In the genomic region with DNA sequence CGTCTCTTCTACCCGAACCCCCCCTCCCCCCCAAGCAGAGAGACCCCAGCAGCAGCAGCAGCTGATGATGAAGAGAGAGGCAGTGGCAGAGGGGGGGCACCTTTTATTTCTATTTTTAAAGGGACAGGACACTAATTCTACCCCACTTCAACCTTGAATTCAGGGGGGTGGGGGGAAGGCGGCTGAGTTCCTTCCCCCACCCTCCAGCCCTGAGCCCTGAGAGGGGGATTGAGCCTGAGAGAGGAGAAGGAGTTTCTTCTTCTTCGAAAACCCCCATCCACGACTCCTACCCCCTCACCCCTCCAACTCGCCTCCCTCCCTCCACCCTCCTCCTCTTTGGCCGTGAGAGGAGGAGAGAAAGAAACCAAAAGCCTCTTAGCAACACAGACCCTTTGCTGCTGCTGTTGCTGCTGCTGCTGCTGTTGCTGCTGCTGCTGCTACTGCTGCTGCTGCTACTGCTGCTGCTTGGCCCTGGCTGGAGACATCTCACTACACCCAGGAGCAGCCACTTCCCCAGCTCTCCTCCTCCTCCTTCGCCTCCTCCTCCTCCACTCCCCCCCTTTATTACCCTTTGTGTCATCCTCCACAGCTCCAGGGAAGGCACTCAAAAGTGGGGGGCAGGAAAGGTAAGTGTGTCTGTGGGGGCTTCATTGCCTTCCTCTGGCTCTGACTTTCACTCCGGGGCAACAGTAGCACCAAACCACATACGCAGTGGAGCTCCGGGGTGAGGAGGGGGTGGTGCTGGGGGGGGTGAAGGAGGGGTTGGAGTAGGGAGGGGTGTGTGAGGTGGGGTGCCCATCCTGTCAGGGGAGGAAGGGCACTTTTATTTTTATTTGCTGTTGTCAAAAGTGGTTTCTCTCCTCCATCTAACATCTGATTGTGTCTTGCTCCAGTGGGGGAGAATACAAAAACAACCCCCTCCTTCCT, we compare ENCODE assay signal across 8 cellular contexts. TPM values are rescaled to one million over a fixed set of nuclear protein-coding genes. Genes with fewer than 3 reads are reported as not detected.
DNase-seq lines count a peak whose midpoint lies in the region; ATAC-seq and TF ChIP-seq lines count a peak whose summit lies in the region.

A gene (plus strand): TSS at position 33 of the 927 bp plus-strand sequence.

- no peaks in the 10 kb centered on the region for H3K9me3 Mint-ChIP-seq in activated naive CD8-positive, alpha-beta T cell treated with anti-CD3 and anti-CD28 coated beads for 36 hours
- no peaks in the 10 kb centered on the region for H3K9me3 Mint-ChIP-seq in progenitor cell of endocrine pancreas (ENCODE audit: low read depth)

- H3K4me2 ChIP-seq in BLaER1 (peak within 1 kb of the TSS; percentile 94), PC-3 (ENCODE audit: low read length) (peak within 1 kb of the TSS; percentile 98)

- peak within 1 kb of the TSS; percentile 87 for H3K9ac ChIP-seq in BLaER1
- H3K9ac ChIP-seq in PC-3 (ENCODE audit: low read length) = peak within 1 kb of the TSS; percentile 91

- peak; percentile 33 for ATAC-seq in GM18873 (IDR thresholded peaks at IDR 0.05; ENCODE audit: low FRiP score, unreplicated experiment)
- peak; percentile 18 for ATAC-seq in HG03108 (IDR thresholded peaks at IDR 0.05; ENCODE audit: unreplicated experiment)
- peak; percentile 10 for ATAC-seq in PC-3

- no peaks in the 10 kb centered on the region for H3K9me3 ChIP-seq in BLaER1
- no peaks in the 10 kb centered on the region for H3K9me3 ChIP-seq in PC-3 (ENCODE audit: low read length)

- H4K20me1 ChIP-seq in BLaER1 (peaks cover 56% of the 10 kb centered on the region), PC-3 (ENCODE audit: low read length) (peaks cover 33% of the 10 kb centered on the region)

- H3F3A ChIP-seq in PC-3 (ENCODE audit: low read length, unreplicated experiment) = no peaks in the 10 kb centered on the region

- peak within 1 kb of the TSS; percentile 87 for H2AFZ ChIP-seq in PC-3 (ENCODE audit: low read length)

- H3K4me1 ChIP-seq in BLaER1 (peaks cover 41% of the 10 kb centered on the region), PC-3 (ENCODE audit: insufficient read depth, low read length) (peaks cover 25% of the 10 kb centered on the region; the same call in 1 of the 2 replicates)

- DNase-seq in PC-3 (no peak), cardiac septum (ENCODE audit: low spot score) (peak; percentile 80), progenitor cell of endocrine pancreas (ENCODE audit: low spot score, unreplicated experiment) (no peak), T1000 (lab: John Stamatoyannopoulos, UW) (no peak)
- DNase-seq in activated naive CD8-positive, alpha-beta T cell treated with anti-CD3 and anti-CD28 coated beads for 36 hours = peak; percentile 59

- peaks cover 3% of the 10 kb centered on the region for H3K36me3 Mint-ChIP-seq in activated naive CD8-positive, alpha-beta T cell treated with anti-CD3 and anti-CD28 coated beads for 36 hours
- H3K36me3 Mint-ChIP-seq in progenitor cell of endocrine pancreas (ENCODE audit: insufficient read depth) = peaks cover 3% of the 10 kb centered on the region

- H3K79me2 ChIP-seq in PC-3 (ENCODE audit: low read length) = peaks cover 86% of the 10 kb centered on the region

- H3K36me3 ChIP-seq in BLaER1 = 0 out of 2 replicates have a peak, but pooled peaks cover under 1% of the 10 kb centered on the region
- H3K36me3 ChIP-seq in PC-3 (ENCODE audit: low read depth, low read length) = no peaks in the 10 kb centered on the region

- H3K27ac ChIP-seq in BLaER1 (peak within 1 kb of the TSS; percentile 90), PC-3 (ENCODE audit: low read length) (peak within 1 kb of the TSS; percentile 59)

- H3K4me3 Mint-ChIP-seq in activated naive CD8-positive, alpha-beta T cell treated with anti-CD3 and anti-CD28 coated beads for 36 hours = peak within 1 kb of the TSS; percentile 100
- H3K4me3 Mint-ChIP-seq in progenitor cell of endocrine pancreas (ENCODE audit: low read depth) = peak within 1 kb of the TSS; percentile 99

- no peaks in the 10 kb centered on the region for H3K9me2 ChIP-seq in PC-3 (replicated peaks; ENCODE audit: low read length)

- intact Hi-C loops in PC-3 (cut with micrococcal nuclease) (loop anchor here (5.0 kb wide), 2 partner anchors 174 to 626 kb away; a partner anchor contains a TSS), cardiac septum (cut with DNase I) (no loop called here)

- no peaks in the 10 kb centered on the region for H3K27me3 Mint-ChIP-seq in activated naive CD8-positive, alpha-beta T cell treated with anti-CD3 and anti-CD28 coated beads for 36 hours
- no peaks in the 10 kb centered on the region for H3K27me3 Mint-ChIP-seq in progenitor cell of endocrine pancreas

- peaks cover 38% of the 10 kb centered on the region for H3K4me1 Mint-ChIP-seq in activated naive CD8-positive, alpha-beta T cell treated with anti-CD3 and anti-CD28 coated beads for 36 hours
- H3K4me1 Mint-ChIP-seq in progenitor cell of endocrine pancreas (ENCODE audit: low read depth) = peaks cover 43% of the 10 kb centered on the region

- H3K4me3 ChIP-seq in BLaER1 = peak within 1 kb of the TSS; percentile 82
- H3K4me3 ChIP-seq in PC-3 (ENCODE audit: low read length) = peak within 1 kb of the TSS; percentile 99

- H3K27ac Mint-ChIP-seq in activated naive CD8-positive, alpha-beta T cell treated with anti-CD3 and anti-CD28 coated beads for 36 hours = peak within 1 kb of the TSS; percentile 96
- H3K27ac Mint-ChIP-seq in progenitor cell of endocrine pancreas = peak within 1 kb of the TSS; percentile 99

- POLR2A ChIA-PET in PC-3 (lab: Charles Lee; ENCODE audit: unreplicated experiment) = interaction anchor here (0.6 to 0.9 kb wide), 11 partner anchors 16 to 1507 kb away, joined by 3 to 21 read pairs (median 7); no protein-coding TSS in a partner anchor

- H3K27me3 ChIP-seq in BLaER1 = no peaks in the 10 kb centered on the region
- H3K27me3 ChIP-seq in PC-3 (ENCODE audit: low read length) = no peaks in the 10 kb centered on the region

- TF ChIP-seq CTCF in PC-3 (conservative IDR thresholded peaks at IDR 0.05; ENCODE audit: low read depth, low read length) (no peak), progenitor cell of endocrine pancreas (IDR thresholded peaks at IDR 0.05; ENCODE audit: unreplicated experiment) (no peak)

- BruUV-seq in PC-3 (replicated peaks; lab: Mats Ljungman, UMichigan) = TSS peak; percentile 44

- CTCF ChIA-PET in PC-3 (lab: Charles Lee) = interaction anchor here (0.5 to 1.2 kb wide), 19 partner anchors 26 to 1553 kb away, joined by 3 to 21 read pairs (median 7); a partner anchor contains a TSS

RNA-seq across cellular contexts. Expression of the gene that starts here (rescaled TPM):
- total RNA-seq in PC-3 (2014; rRNA removed) (8.5 and 9.7 TPM in 2 replicates), cardiac septum (32.4 TPM), progenitor cell of endocrine pancreas (65.6 and 72.6 TPM in 2 replicates)
- total RNA-seq in activated naive CD8-positive, alpha-beta T cell treated with anti-CD3 and anti-CD28 coated beads for 36 hours = 10 to 100 TPM; 17.0 to 17.4 TPM

Comparison
In these comparisons a context has a peak if more than half of its experiments do, and no peak if none do; other contexts are left out.
1. DNase-seq: peak in activated naive CD8-positive, alpha-beta T cell treated with anti-CD3 and anti-CD28 coated beads for 36 hours (single experiment) and cardiac septum (single experiment); none in PC-3 (single experiment), progenitor cell of endocrine pancreas (single experiment) and T1000 (single experiment).
2. Peak in every context shown above with its lines, with median percentiles within 50 percentile points of each other: ATAC-seq.